In the genomic region with DNA sequence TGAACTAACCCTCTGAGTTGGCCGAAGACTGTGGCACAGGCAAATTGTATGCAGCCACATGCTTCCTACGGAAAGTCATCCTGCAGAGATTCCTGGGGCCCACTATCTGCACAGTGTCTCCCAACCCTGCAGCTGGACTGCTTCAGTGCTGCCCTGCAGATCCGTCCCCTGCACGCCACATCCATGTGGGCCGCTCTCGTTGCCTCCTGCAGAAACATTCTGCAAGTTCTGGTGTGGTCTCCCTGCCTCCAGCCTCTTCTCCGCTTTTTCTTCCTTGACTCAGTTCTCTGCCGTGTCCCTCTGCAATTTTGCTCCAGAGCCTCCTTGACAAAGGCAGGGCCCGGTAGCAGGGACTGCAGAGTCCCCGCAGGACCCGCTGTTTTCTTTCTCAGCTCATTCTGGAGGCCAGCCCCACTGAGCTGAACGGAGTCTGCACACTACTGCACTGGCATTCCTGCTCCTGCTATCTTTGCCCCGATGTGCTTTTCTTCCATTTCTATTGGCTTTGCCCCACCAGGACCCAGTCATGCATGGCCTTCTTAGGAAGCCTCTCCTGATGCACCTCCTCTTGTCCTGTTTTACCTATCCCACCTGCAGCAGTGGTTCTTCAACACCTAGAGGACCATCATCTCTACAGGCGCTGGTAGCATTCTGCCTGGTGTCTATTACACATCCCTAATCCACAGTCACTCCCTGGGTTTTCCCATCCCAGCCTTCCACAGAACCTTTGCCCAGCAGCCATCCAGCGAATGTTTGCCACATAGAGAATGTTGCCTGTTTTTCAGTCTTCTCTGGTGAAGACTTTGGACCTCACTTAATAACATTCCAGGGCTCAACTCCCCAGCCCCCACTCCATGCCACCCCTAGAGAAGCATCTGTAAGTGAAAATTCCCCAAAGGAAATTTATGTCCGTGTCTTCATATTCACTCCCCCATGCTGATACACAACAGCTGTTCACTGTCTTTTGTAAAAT, we compare ENCODE assay signal across 21 cellular contexts.
"Had no signal": no experiment of that assay in that cellular context is flagged by ENCODE, and none has a peak within 500 bp of the region (broad histone marks: within the 10 kb centered on the region; RNA-seq: fewer than 3 reads in every experiment).

No MANE protein-coding gene starts in this region.

- H3K4me3 ChIP-seq: ascending aorta, coronary artery, gastrocnemius medialis, heart left ventricle, psoas muscle had no signal

- H3K27me3 Mint-ChIP-seq: activated B cell treated with CpG ODN at 0.5 μM for 24 hours; activated CD4-positive, alpha-beta memory T cell treated with anti-CD3 and anti-CD28 coated beads, Interleukin-2, amount 10 ng/mL, durations not matched to agents 7 days and 5 days; activated CD8-positive, alpha-beta memory T cell treated with anti-CD3 and anti-CD28 coated beads, Interleukin-2, amount 10 ng/mL, durations not matched to agents 7 days and 5 days; activated T-helper 17 cell treated with anti-CD3 and anti-CD28 coated beads, Interleukin-2, amount 50 U/mL, for 72 hours; central memory CD8-positive, alpha-beta T cell; memory B cell; stimulated activated memory B cell treated with anti-CD40 and anti-IgM and Interleukin-4, amounts not matched to agents 10 μg/mL and 1 μg/mL and 100 μg/mL, for 72 hours; T-cell had no signal

- H3K27ac Mint-ChIP-seq: activated B cell treated with CpG ODN at 0.5 μM for 24 hours; activated CD4-positive, alpha-beta memory T cell treated with anti-CD3 and anti-CD28 coated beads, Interleukin-2, amount 10 ng/mL, durations not matched to agents 7 days and 5 days; activated CD8-positive, alpha-beta memory T cell treated with anti-CD3 and anti-CD28 coated beads, Interleukin-2, amount 10 ng/mL, durations not matched to agents 7 days and 5 days; activated naive CD4-positive, alpha-beta T cell treated with anti-CD3 and anti-CD28 coated beads for 36 hours; activated T-helper 17 cell treated with anti-CD3 and anti-CD28 coated beads, Interleukin-2, amount 50 U/mL, for 72 hours; memory B cell; naive thymus-derived CD8-positive, alpha-beta T cell; stimulated activated memory B cell treated with anti-CD40 and anti-IgM and Interleukin-4, amounts not matched to agents 10 μg/mL and 1 μg/mL and 100 μg/mL, for 72 hours; T-cell had no signal

- H3K36me3 Mint-ChIP-seq: activated CD8-positive, alpha-beta memory T cell treated with anti-CD3 and anti-CD28 coated beads, Interleukin-2, amount 10 ng/mL, durations not matched to agents 7 days and 5 days had no signal

- H3K27me3 ChIP-seq: ascending aorta, gastrocnemius medialis, heart left ventricle had no signal

- H3K4me3 Mint-ChIP-seq: activated B cell treated with CpG ODN at 0.5 μM for 24 hours; activated CD4-positive, alpha-beta memory T cell treated with anti-CD3 and anti-CD28 coated beads, Interleukin-2, amount 10 ng/mL, durations not matched to agents 7 days and 5 days; activated CD8-positive, alpha-beta memory T cell treated with anti-CD3 and anti-CD28 coated beads, Interleukin-2, amount 10 ng/mL, durations not matched to agents 7 days and 5 days; activated naive CD4-positive, alpha-beta T cell treated with anti-CD3 and anti-CD28 coated beads for 36 hours; activated T-helper 17 cell treated with anti-CD3 and anti-CD28 coated beads, Interleukin-2, amount 50 U/mL, for 72 hours; central memory CD8-positive, alpha-beta T cell; memory B cell; naive thymus-derived CD8-positive, alpha-beta T cell; stimulated activated memory B cell treated with anti-CD40 and anti-IgM and Interleukin-4, amounts not matched to agents 10 μg/mL and 1 μg/mL and 100 μg/mL, for 72 hours; T-cell had no signal

- DNase-seq: activated B cell treated with CpG ODN at 0.5 μM for 24 hours; activated CD4-positive, alpha-beta memory T cell treated with anti-CD3 and anti-CD28 coated beads, Interleukin-2, amount 10 ng/mL, durations not matched to agents 7 days and 5 days; activated CD4-positive, alpha-beta T cell treated with anti-CD3 and anti-CD28 coated beads for 48 hours; activated CD8-positive, alpha-beta memory T cell treated with anti-CD3 and anti-CD28 coated beads, Interleukin-2, amount 10 ng/mL, durations not matched to agents 7 days and 5 days; activated naive CD4-positive, alpha-beta T cell treated with anti-CD3 and anti-CD28 coated beads for 36 hours; activated T-cell treated with anti-CD3 and anti-CD28 coated beads, Interleukin-2, amount 50 U/mL, for 1 hour; gastrocnemius medialis; heart left ventricle; left ventricle myocardium superior; naive thymus-derived CD8-positive, alpha-beta T cell; nucleus accumbens; psoas muscle; right cardiac atrium; stimulated activated CD4-positive, alpha-beta T cell treated with anti-CD3 and anti-CD28 coated beads, Interleukin-4, amount 100 ng/mL, for 24 hours; T-cell had no signal

- H3K4me1 Mint-ChIP-seq: activated B cell treated with CpG ODN at 0.5 μM for 24 hours; activated CD4-positive, alpha-beta memory T cell treated with anti-CD3 and anti-CD28 coated beads, Interleukin-2, amount 10 ng/mL, durations not matched to agents 7 days and 5 days; activated CD8-positive, alpha-beta memory T cell treated with anti-CD3 and anti-CD28 coated beads, Interleukin-2, amount 10 ng/mL, durations not matched to agents 7 days and 5 days; activated T-helper 17 cell treated with anti-CD3 and anti-CD28 coated beads, Interleukin-2, amount 50 U/mL, for 72 hours; central memory CD8-positive, alpha-beta T cell; memory B cell; stimulated activated memory B cell treated with anti-CD40 and anti-IgM and Interleukin-4, amounts not matched to agents 10 μg/mL and 1 μg/mL and 100 μg/mL, for 72 hours; T-cell had no signal

- H3K27ac ChIP-seq: gastrocnemius medialis, psoas muscle had no signal

- H3K36me3 ChIP-seq: gastrocnemius medialis, heart left ventricle had no signal

- H3K9me3 ChIP-seq: ascending aorta, gastrocnemius medialis, heart left ventricle, psoas muscle had no signal

- H3K9me3 Mint-ChIP-seq: activated B cell treated with CpG ODN at 0.5 μM for 24 hours; activated CD4-positive, alpha-beta memory T cell treated with anti-CD3 and anti-CD28 coated beads, Interleukin-2, amount 10 ng/mL, durations not matched to agents 7 days and 5 days; activated naive CD4-positive, alpha-beta T cell treated with anti-CD3 and anti-CD28 coated beads for 36 hours; activated T-helper 17 cell treated with anti-CD3 and anti-CD28 coated beads, Interleukin-2, amount 50 U/mL, for 72 hours; central memory CD8-positive, alpha-beta T cell; memory B cell; naive thymus-derived CD8-positive, alpha-beta T cell; stimulated activated memory B cell treated with anti-CD40 and anti-IgM and Interleukin-4, amounts not matched to agents 10 μg/mL and 1 μg/mL and 100 μg/mL, for 72 hours; T-cell had no signal
